Comparison of ENCODE assay signal across 1 cellular context in the genomic region with DNA sequence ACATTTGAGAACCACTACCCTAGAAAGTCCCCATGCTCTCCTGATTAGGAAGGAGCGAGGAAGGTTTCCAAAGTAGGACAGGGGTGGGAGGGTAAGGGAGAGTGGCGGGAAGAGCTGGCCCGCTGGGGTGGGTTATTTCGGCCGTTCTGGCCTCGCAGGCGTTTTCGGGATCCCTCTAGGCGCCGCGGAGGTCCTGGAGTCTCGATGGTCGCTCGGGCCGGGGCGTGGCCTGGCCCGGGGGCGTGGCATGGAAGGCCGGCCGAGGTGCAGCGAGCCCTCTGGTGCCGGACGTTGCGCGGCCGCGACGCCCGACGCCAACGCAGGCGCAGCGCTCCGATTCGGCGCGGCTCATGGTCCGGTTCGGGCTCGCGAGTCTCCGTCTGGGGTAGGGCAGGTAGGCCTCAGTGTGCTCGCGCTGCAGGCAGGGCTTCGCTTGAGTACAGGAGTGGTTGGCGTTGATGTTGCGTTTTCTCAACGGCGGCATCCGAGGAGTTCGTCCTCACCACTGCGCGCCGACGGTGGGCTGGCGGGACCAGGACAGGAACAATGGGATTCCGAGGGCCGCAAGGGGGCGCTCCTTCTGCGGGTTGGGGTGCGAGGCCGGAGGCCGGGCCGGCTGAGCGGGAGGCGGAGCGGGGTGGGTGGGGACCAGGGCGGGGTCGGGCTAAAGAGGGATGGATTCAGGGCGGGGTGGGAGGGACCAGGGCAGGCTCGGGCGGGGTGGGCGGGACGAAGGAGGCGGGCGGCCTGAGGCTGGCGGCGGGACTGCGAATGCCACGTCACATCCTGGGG.
TF ChIP-seq lines count a peak whose summit lies in the region.

A gene with protein sequence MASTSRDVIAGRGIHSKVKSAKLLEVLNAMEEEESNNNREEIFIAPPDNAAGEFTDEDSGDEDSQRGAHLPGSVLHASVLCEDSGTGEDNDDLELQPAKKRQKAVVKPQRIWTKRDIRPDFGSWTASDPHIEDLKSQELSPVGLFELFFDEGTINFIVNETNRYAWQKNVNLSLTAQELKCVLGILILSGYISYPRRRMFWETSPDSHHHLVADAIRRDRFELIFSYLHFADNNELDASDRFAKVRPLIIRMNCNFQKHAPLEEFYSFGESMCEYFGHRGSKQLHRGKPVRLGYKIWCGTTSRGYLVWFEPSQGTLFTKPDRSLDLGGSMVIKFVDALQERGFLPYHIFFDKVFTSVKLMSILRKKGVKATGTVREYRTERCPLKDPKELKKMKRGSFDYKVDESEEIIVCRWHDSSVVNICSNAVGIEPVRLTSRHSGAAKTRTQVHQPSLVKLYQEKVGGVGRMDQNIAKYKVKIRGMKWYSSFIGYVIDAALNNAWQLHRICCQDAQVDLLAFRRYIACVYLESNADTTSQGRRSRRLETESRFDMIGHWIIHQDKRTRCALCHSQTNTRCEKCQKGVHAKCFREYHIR (plus strand): TSS at position 287 of the 792 bp plus-strand sequence. CDS start 7,628 bp downstream, outside the sequence.

TF ChIP-seq in K562, 482 proteins besides CTCF, POLR2A, EP300 and RAD21 (continued from another document and continues in another):
- TF ChIP-seq STAT5A (IDR thresholded peaks at IDR 0.05; ENCODE audit: borderline replicate concordance, low read length) (peak; percentile 5; the same call in 1 of the 2 replicates), MCM2 (IDR thresholded peaks at IDR 0.05; ENCODE audit: low read depth) (no peak), U2AF2 (optimal IDR thresholded peaks at IDR 0.05; ENCODE audit: low read depth, low read length) (no peak), OTX1 (CRISPR knock-in tag; IDR thresholded peaks at IDR 0.05) (peak; percentile 84; the same call in 1 of the 2 replicates), ZNF263 (CRISPR knock-in tag; IDR thresholded peaks at IDR 0.05; ENCODE audit: borderline replicate concordance) (peak; percentile 85; the same call in 1 of the 2 replicates), SMAD4 (CRISPR knock-in tag; conservative IDR thresholded peaks at IDR 0.05) (peak; percentile 91), SMARCA4 (IDR thresholded peaks at IDR 0.05) (no peak), ZBTB1 (CRISPR knock-in tag; IDR thresholded peaks at IDR 0.05; ENCODE audit: borderline replicate concordance, low read depth) (peak; percentile 87; the same call in 1 of the 2 replicates), ZNF76 (CRISPR knock-in tag; IDR thresholded peaks at IDR 0.05; ENCODE audit: borderline replicate concordance) (peak; percentile 86; the same call in 1 of the 2 replicates), PYGO2 (tag; IDR thresholded peaks at IDR 0.05) (no peak), NBN (IDR thresholded peaks at IDR 0.05; ENCODE audit: low read depth) (peak; percentile 96), SRSF1 (IDR thresholded peaks at IDR 0.05; ENCODE audit: low read depth, low read length) (no peak), SMC3 (conservative IDR thresholded peaks at IDR 0.05; ENCODE audit: insufficient read depth, low read depth, low read length) (peak; percentile 66; the same call in 1 of the 2 replicates), ZNF644 (tag; IDR thresholded peaks at IDR 0.05; ENCODE audit: low read depth) (no peak), HDAC3 (IDR thresholded peaks at IDR 0.05; ENCODE audit: borderline replicate concordance, partially characterized antibody) (no peak), MIER1 (IDR thresholded peaks at IDR 0.05; ENCODE audit: low read depth) (no peak), ZNF699 (CRISPR knock-in tag; IDR thresholded peaks at IDR 0.05; ENCODE audit: insufficient replicate concordance) (no peak), COPS2 (conservative IDR thresholded peaks at IDR 0.05) (no peak), RBM14 (IDR thresholded peaks at IDR 0.05; ENCODE audit: borderline replicate concordance, insufficient read depth, low read depth, low read length) (no peak), FIP1L1 (IDR thresholded peaks at IDR 0.05; ENCODE audit: low read depth, low read length, poor library complexity, severe bottlenecking) (peak; percentile 81), YBX1 (IDR thresholded peaks at IDR 0.05) (no peak), FOXK2 (conservative IDR thresholded peaks at IDR 0.05 in 1 of 2, IDR thresholded peaks at IDR 0.05 in 1 of 2; ENCODE audit: low read depth in 2 of 2) (no peak), GATAD2B (IDR thresholded peaks at IDR 0.05; ENCODE audit: borderline replicate concordance) (0 out of 2 replicates have a peak, but pooled peaks have one; percentile 9), SRSF9 (IDR thresholded peaks at IDR 0.05; ENCODE audit: borderline replicate concordance, low read depth, low read length) (no peak), YY1 (IDR thresholded peaks at IDR 0.05; ENCODE audit: borderline replicate concordance in 1 of 3, control insufficient read depth in 1 of 3, extremely low read depth in 1 of 3, insufficient read depth in 3 of 3, insufficient read length in 1 of 3, insufficient replicate concordance in 2 of 3, low read depth in 1 of 3, low read length in 2 of 3) (peak in 2 of 3 experiments; percentile 49 to 68), MCM7 (IDR thresholded peaks at IDR 0.05) (no peak), ZFP30 (CRISPR knock-in tag; IDR thresholded peaks at IDR 0.05; ENCODE audit: borderline replicate concordance) (no peak), BMI1 (IDR thresholded peaks at IDR 0.05; ENCODE audit: low read length) (no peak), RFX7 (CRISPR knock-in tag; IDR thresholded peaks at IDR 0.05) (no peak), HLTF (IDR thresholded peaks at IDR 0.05) (peak; percentile 92; the same call in 1 of the 2 replicates), GABPB2 (CRISPR knock-in tag; conservative IDR thresholded peaks at IDR 0.05) (no peak; the same call in 1 of the 2 replicates), SRSF7 (optimal IDR thresholded peaks at IDR 0.05; ENCODE audit: low read depth, low read length) (no peak), PTBP1 (IDR thresholded peaks at IDR 0.05; ENCODE audit: low read depth, low read length) (no peak), MCM3 (IDR thresholded peaks at IDR 0.05) (no peak), MCM5 (IDR thresholded peaks at IDR 0.05; ENCODE audit: low read depth) (no peak), CHD1 (IDR thresholded peaks at IDR 0.05; ENCODE audit: low read length) (peak; percentile 58), ASH1L (IDR thresholded peaks at IDR 0.05; ENCODE audit: borderline replicate concordance, low read depth, partially characterized antibody) (no peak), ZFP36 (IDR thresholded peaks at IDR 0.05; ENCODE audit: low read depth, low read length, partially characterized antibody) (no peak), LEF1 (IDR thresholded peaks at IDR 0.05) (no peak), GTF2F1 (IDR thresholded peaks at IDR 0.05; ENCODE audit: low read depth, low read length) (0 out of 2 replicates have a peak, but pooled peaks have one; percentile 39), CREM (IDR thresholded peaks at IDR 0.05; ENCODE audit: low read depth) (peak; percentile 89)
- TF ChIP-seq, protein P1, sequence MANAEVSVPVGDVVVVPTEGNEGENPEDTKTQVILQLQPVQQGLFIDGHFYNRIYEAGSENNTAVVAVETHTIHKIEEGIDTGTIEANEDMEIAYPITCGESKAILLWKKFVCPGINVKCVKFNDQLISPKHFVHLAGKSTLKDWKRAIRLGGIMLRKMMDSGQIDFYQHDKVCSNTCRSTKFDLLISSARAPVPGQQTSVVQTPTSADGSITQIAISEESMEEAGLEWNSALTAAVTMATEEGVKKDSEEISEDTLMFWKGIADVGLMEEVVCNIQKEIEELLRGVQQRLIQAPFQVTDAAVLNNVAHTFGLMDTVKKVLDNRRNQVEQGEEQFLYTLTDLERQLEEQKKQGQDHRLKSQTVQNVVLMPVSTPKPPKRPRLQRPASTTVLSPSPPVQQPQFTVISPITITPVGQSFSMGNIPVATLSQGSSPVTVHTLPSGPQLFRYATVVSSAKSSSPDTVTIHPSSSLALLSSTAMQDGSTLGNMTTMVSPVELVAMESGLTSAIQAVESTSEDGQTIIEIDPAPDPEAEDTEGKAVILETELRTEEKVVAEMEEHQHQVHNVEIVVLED (CRISPR knock-in tag; IDR thresholded peaks at IDR 0.05), result peak; percentile 76
- TF ChIP-seq, protein P2, sequence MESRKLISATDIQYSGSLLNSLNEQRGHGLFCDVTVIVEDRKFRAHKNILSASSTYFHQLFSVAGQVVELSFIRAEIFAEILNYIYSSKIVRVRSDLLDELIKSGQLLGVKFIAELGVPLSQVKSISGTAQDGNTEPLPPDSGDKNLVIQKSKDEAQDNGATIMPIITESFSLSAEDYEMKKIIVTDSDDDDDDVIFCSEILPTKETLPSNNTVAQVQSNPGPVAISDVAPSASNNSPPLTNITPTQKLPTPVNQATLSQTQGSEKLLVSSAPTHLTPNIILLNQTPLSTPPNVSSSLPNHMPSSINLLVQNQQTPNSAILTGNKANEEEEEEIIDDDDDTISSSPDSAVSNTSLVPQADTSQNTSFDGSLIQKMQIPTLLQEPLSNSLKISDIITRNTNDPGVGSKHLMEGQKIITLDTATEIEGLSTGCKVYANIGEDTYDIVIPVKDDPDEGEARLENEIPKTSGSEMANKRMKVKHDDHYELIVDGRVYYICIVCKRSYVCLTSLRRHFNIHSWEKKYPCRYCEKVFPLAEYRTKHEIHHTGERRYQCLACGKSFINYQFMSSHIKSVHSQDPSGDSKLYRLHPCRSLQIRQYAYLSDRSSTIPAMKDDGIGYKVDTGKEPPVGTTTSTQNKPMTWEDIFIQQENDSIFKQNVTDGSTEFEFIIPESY (CRISPR knock-in tag; IDR thresholded peaks at IDR 0.05), result peak; percentile 90
- TF ChIP-seq, protein P3, sequence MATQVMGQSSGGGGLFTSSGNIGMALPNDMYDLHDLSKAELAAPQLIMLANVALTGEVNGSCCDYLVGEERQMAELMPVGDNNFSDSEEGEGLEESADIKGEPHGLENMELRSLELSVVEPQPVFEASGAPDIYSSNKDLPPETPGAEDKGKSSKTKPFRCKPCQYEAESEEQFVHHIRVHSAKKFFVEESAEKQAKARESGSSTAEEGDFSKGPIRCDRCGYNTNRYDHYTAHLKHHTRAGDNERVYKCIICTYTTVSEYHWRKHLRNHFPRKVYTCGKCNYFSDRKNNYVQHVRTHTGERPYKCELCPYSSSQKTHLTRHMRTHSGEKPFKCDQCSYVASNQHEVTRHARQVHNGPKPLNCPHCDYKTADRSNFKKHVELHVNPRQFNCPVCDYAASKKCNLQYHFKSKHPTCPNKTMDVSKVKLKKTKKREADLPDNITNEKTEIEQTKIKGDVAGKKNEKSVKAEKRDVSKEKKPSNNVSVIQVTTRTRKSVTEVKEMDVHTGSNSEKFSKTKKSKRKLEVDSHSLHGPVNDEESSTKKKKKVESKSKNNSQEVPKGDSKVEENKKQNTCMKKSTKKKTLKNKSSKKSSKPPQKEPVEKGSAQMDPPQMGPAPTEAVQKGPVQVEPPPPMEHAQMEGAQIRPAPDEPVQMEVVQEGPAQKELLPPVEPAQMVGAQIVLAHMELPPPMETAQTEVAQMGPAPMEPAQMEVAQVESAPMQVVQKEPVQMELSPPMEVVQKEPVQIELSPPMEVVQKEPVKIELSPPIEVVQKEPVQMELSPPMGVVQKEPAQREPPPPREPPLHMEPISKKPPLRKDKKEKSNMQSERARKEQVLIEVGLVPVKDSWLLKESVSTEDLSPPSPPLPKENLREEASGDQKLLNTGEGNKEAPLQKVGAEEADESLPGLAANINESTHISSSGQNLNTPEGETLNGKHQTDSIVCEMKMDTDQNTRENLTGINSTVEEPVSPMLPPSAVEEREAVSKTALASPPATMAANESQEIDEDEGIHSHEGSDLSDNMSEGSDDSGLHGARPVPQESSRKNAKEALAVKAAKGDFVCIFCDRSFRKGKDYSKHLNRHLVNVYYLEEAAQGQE (CRISPR knock-in tag; IDR thresholded peaks at IDR 0.05; ENCODE audit: low read depth), result peak; percentile 78; the same call in 1 of the 2 replicates
- TF ChIP-seq, protein P4, sequence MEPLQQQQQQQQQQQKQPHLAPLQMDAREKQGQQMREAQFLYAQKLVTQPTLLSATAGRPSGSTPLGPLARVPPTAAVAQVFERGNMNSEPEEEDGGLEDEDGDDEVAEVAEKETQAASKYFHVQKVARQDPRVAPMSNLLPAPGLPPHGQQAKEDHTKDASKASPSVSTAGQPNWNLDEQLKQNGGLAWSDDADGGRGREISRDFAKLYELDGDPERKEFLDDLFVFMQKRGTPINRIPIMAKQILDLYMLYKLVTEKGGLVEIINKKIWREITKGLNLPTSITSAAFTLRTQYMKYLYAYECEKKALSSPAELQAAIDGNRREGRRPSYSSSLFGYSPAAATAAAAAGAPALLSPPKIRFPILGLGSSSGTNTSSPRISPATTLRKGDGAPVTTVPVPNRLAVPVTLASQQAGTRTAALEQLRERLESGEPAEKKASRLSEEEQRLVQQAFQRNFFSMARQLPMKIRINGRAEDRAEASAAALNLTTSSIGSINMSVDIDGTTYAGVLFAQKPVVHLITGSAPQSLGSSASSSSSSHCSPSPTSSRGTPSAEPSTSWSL (CRISPR knock-in tag; IDR thresholded peaks at IDR 0.05; ENCODE audit: borderline replicate concordance), result no peak
- TF ChIP-seq, protein P5, sequence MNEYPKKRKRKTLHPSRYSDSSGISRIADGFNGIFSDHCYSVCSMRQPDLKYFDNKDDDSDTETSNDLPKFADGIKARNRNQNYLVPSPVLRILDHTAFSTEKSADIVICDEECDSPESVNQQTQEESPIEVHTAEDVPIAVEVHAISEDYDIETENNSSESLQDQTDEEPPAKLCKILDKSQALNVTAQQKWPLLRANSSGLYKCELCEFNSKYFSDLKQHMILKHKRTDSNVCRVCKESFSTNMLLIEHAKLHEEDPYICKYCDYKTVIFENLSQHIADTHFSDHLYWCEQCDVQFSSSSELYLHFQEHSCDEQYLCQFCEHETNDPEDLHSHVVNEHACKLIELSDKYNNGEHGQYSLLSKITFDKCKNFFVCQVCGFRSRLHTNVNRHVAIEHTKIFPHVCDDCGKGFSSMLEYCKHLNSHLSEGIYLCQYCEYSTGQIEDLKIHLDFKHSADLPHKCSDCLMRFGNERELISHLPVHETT (CRISPR knock-in tag; conservative IDR thresholded peaks at IDR 0.05 in 1 of 2, IDR thresholded peaks at IDR 0.05 in 1 of 2), result peak in 1 of 2 experiments; percentile 46; a peak in 1 of 4 replicates
- TF ChIP-seq, protein P6, sequence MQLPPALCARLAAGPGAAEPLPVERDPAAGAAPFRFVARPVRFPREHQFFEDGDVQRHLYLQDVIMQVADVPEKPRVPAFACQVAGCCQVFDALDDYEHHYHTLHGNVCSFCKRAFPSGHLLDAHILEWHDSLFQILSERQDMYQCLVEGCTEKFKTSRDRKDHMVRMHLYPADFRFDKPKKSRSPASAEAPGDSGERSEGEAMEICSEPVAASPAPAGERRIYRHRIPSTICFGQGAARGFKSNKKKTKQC (CRISPR knock-in tag; IDR thresholded peaks at IDR 0.05), result peak; percentile 96
- TF ChIP-seq, protein P7, sequence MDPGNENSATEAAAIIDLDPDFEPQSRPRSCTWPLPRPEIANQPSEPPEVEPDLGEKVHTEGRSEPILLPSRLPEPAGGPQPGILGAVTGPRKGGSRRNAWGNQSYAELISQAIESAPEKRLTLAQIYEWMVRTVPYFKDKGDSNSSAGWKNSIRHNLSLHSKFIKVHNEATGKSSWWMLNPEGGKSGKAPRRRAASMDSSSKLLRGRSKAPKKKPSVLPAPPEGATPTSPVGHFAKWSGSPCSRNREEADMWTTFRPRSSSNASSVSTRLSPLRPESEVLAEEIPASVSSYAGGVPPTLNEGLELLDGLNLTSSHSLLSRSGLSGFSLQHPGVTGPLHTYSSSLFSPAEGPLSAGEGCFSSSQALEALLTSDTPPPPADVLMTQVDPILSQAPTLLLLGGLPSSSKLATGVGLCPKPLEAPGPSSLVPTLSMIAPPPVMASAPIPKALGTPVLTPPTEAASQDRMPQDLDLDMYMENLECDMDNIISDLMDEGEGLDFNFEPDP (CRISPR knock-in tag; IDR thresholded peaks at IDR 0.05), result no peak
